34 cellular contexts compared by ENCODE assay signal in genomic region chr2:194323740-194324139, GRCh38.
"Had no signal": no experiment of that assay in that cellular context is flagged by ENCODE, and none has a peak within 500 bp of the region (broad histone marks: within the 10 kb centered on the region; RNA-seq: fewer than 3 reads in every experiment).

No MANE protein-coding gene starts in this region.

- DNase-seq: Karpas-422, Kasumi-1, MG63, MM.1S, MV-4-11, NCI-H1048, NCI-H1092, NCI-H1092 treated with DMSO at 0.1 percent for 48 hours, NCI-H1105, NCI-H1105 treated with DMSO at 0.1 percent for 48 hours, NCI-H1417, NCI-H1417 treated with DMSO at 0.1 percent for 48 hours, NCI-H1436, NCI-H1436 treated with DMSO at 0.1 percent for 48 hours, NCI-H146, NCI-H1694, NCI-H1694 treated with DMSO at 0.1 percent for 48 hours, NCI-H187, NCI-H187 treated with DMSO at 0.1 percent for 48 hours, NCI-H1930, NCI-H2029, NCI-H2029 treated with DMSO at 0.1 percent for 48 hours, NCI-H2081, NCI-H2081 treated with DMSO at 0.1 percent for 48 hours, NCI-H2107, NCI-H2171, NCI-H2171 treated with DMSO at 0.1 percent for 48 hours, NCI-H2227 treated with DMSO at 0.1 percent for 48 hours, NCI-H226, NCI-H345, NCI-H446, NCI-H446 treated with DMSO at 0.1 percent for 48 hours, NCI-H510A, NCI-H510A treated with DMSO at 0.1 percent for 48 hours had no signal

- H3K9me3 ChIP-seq: MG63 had no signal

- H3K27me3 ChIP-seq: MG63 had no signal

- H3K36me3 ChIP-seq: MG63 had no signal

- H3K4me3 ChIP-seq: MG63 had no signal
